Comparison of ENCODE assay signal across 10 cellular contexts in the genomic region with DNA sequence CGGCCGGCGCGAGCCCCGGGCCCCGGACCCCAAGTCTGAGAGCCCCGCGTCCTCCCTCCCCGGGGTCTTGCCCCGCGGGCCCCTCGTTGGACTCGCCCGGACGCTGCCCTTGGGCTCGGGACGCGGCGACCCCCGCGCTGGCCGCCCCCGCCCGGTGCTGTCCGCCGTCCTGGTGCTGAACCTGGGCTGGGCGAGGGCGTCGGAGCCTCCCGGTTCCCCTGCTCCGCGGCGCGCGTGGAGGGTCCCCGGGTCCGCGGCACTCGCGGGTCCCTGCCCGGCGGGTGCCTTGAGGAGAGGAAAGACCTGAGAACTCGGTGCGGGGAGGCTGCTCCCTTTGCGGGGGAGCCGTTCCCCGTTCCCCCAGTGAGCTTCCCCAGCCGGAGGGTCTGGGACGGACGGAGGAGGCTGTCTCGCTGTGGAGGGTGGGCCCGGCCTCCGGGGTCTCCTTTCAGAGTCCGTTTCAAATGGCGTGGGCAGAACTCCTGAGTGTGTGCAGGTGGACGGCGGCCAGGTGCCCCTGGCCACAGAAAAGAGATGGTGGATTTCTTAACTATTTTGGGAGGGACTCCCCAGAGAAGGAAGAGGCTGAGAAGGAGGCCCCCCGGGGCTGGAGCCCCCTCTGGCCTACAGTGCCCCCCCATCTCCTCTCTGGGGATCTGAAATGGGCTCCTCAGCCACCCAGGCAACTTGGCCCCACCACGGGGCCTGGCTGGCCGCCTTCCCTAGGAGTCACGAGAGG. TPM values are rescaled to one million over a fixed set of nuclear protein-coding genes. Genes with fewer than 3 reads are reported as not detected.
DNase-seq lines count a peak whose midpoint lies in the region; ATAC-seq and TF ChIP-seq lines count a peak whose summit lies in the region.
"Had no signal": no experiment of that assay in that cellular context is flagged by ENCODE, and none has a peak within 500 bp of the region (broad histone marks: within the 10 kb centered on the region; RNA-seq: fewer than 3 reads in every experiment).

No MANE protein-coding gene starts in this region.

- H3K4me3 ChIP-seq in thymus (ENCODE audit: low read length): peak overlapping the region; percentile 38

- H3K27ac Mint-ChIP-seq in activated naive CD8-positive, alpha-beta T cell: no peak overlapping the region
- H3K27ac Mint-ChIP-seq in activated naive CD8-positive, alpha-beta T cell treated with anti-CD3 and anti-CD28 coated beads, Interleukin-2, amount 50 U/mL, for 24 hours: no peak overlapping the region
- H3K27ac Mint-ChIP-seq: natural killer cell treated with Interleukin-12 subunit alpha and Interleukin-12 subunit beta and Interleukin-15 and Interleukin-18, amount 100 ng/mL, for 72 hours had no signal

- H3K9me3 ChIP-seq in thymus (ENCODE audit: control insufficient read depth): no peaks in the 10 kb centered on the region

- H3K9me3 Mint-ChIP-seq in activated naive CD8-positive, alpha-beta T cell (ENCODE audit: low read depth): no peaks in the 10 kb centered on the region
- no peaks in the 10 kb centered on the region for H3K9me3 Mint-ChIP-seq in activated naive CD8-positive, alpha-beta T cell treated with anti-CD3 and anti-CD28 coated beads, Interleukin-2, amount 50 U/mL, for 24 hours
- H3K9me3 Mint-ChIP-seq: natural killer cell treated with Interleukin-12 subunit alpha and Interleukin-12 subunit beta and Interleukin-15 and Interleukin-18, amount 100 ng/mL, for 72 hours had no signal

- no peak for DNase-seq in activated naive CD8-positive, alpha-beta T cell treated with anti-CD3 and anti-CD28 coated beads, Interleukin-2, amount 50 U/mL, for 24 hours
- DNase-seq in astrocyte of the hippocampus (ENCODE audit: low read depth, low spot score) (peak; percentile 57), islet precursor cell (peak; percentile 70), GM10266 (ENCODE audit: extremely low spot score) (no peak)
- DNase-seq: activated CD8-positive, alpha-beta memory T cell treated with anti-CD3 and anti-CD28 coated beads, Interleukin-2, amount 50 U/mL, for 48 hours had no signal

- peaks cover 34% of the 10 kb centered on the region for H3K27me3 Mint-ChIP-seq in activated naive CD8-positive, alpha-beta T cell
- H3K27me3 Mint-ChIP-seq in activated naive CD8-positive, alpha-beta T cell treated with anti-CD3 and anti-CD28 coated beads, Interleukin-2, amount 50 U/mL, for 24 hours: peaks cover 53% of the 10 kb centered on the region

- no peak for TF ChIP-seq CTCF in GM10266 (IDR thresholded peaks at IDR 0.05; ENCODE audit: control insufficient read depth, insufficient read depth, low read depth, missing control alignments)

- H3K27me3 ChIP-seq in thymus (ENCODE audit: control insufficient read depth, insufficient read depth): peaks cover 48% of the 10 kb centered on the region

- no peaks in the 10 kb centered on the region for H3K36me3 Mint-ChIP-seq in activated naive CD8-positive, alpha-beta T cell
- H3K36me3 Mint-ChIP-seq in activated naive CD8-positive, alpha-beta T cell treated with anti-CD3 and anti-CD28 coated beads, Interleukin-2, amount 50 U/mL, for 24 hours (ENCODE audit: low read depth): peaks cover 1% of the 10 kb centered on the region
- H3K36me3 Mint-ChIP-seq: natural killer cell treated with Interleukin-12 subunit alpha and Interleukin-12 subunit beta and Interleukin-15 and Interleukin-18, amount 100 ng/mL, for 72 hours had no signal

- WGBS in thymus: 17% methylated on average over 61 of the region's 61 CpGs

- H3K27ac ChIP-seq in thymus (ENCODE audit: low read depth): no peak overlapping the region

- ATAC-seq in activated naive CD8-positive, alpha-beta T cell treated with anti-CD3 and anti-CD28 coated beads, Interleukin-2, amount 50 U/mL, for 24 hours: no peak
- ATAC-seq in GM21367 (IDR thresholded peaks at IDR 0.05; ENCODE audit: unreplicated experiment) (no peak), GM21529 (IDR thresholded peaks at IDR 0.05; ENCODE audit: unreplicated experiment) (no peak)

- peak overlapping the region; percentile 17 for H3K4me3 Mint-ChIP-seq in activated naive CD8-positive, alpha-beta T cell
- no peak overlapping the region for H3K4me3 Mint-ChIP-seq in activated naive CD8-positive, alpha-beta T cell treated with anti-CD3 and anti-CD28 coated beads, Interleukin-2, amount 50 U/mL, for 24 hours
- H3K4me3 Mint-ChIP-seq: natural killer cell treated with Interleukin-12 subunit alpha and Interleukin-12 subunit beta and Interleukin-15 and Interleukin-18, amount 100 ng/mL, for 72 hours had no signal

- no peaks in the 10 kb centered on the region for H3K36me3 ChIP-seq in thymus (ENCODE audit: control insufficient read depth, insufficient read depth)

- H3K4me1 ChIP-seq in thymus (ENCODE audit: control insufficient read depth, insufficient read depth, low read length): peaks cover 6% of the 10 kb centered on the region

- H3K4me1 Mint-ChIP-seq in activated naive CD8-positive, alpha-beta T cell (ENCODE audit: low read depth): peaks cover 7% of the 10 kb centered on the region
- peaks cover 2% of the 10 kb centered on the region for H3K4me1 Mint-ChIP-seq in activated naive CD8-positive, alpha-beta T cell treated with anti-CD3 and anti-CD28 coated beads, Interleukin-2, amount 50 U/mL, for 24 hours

RNA-seq across cellular contexts. Expression of a gene that starts 0.6 kb away (rescaled TPM):
- 1.4 TPM for polyA plus RNA-seq in thymus

RNA-seq across cellular contexts. Expression of a gene that starts 16.2 kb away (rescaled TPM):
- polyA plus RNA-seq in thymus: 0.16 TPM

RNA-seq across cellular contexts. Expression of a gene that starts 30.5 kb away (rescaled TPM):
- 30.6 TPM for polyA plus RNA-seq in thymus

Comparison
In these comparisons a context has a peak if more than half of its experiments do, and no peak if none do; other contexts are left out.
1. DNase-seq: peak in astrocyte of the hippocampus (single experiment) and islet precursor cell (single experiment); none in activated naive CD8-positive, alpha-beta T cell treated with anti-CD3 and anti-CD28 coated beads, Interleukin-2, amount 50 U/mL, for 24 hours (single experiment) and GM10266 (single experiment).